ENCODE assay signal across 26 cellular contexts in genomic region chr6:116022841-116023380, GRCh38.
"Had no signal": no experiment of that assay in that cellular context is flagged by ENCODE, and none has a peak within 500 bp of the region (broad histone marks: within the 10 kb centered on the region; RNA-seq: fewer than 3 reads in every experiment).

No MANE protein-coding gene starts in this region.

- H3K4me1 ChIP-seq: testis had no signal

- DNase-seq: activated CD4-positive, alpha-beta T cell treated with anti-CD3 and anti-CD28 coated beads for 48 hours; activated CD4-positive, alpha-beta T cell treated with anti-CD3 and anti-CD28 coated beads, Interleukin-2, amount 50 U/mL, for 48 hours; activated CD8-positive, alpha-beta memory T cell treated with anti-CD3 and anti-CD28 coated beads for 24 hours; activated effector memory CD4-positive, alpha-beta T cell treated with Interleukin-2 at 50 U/mL for 16 hours; activated naive CD4-positive, alpha-beta T cell treated with anti-CD3 and anti-CD28 coated beads, Interleukin-2, amount 50 U/mL, for 16 hours; amygdala; endodermal cell; glutamatergic neuron; left cardiac atrium; naive B cell; nephron progenitor cell; stimulated activated CD4-positive, alpha-beta T cell treated with anti-CD3 and anti-CD28 coated beads, Interleukin-12 subunit alpha, Interleukin-12 subunit beta, amount 100 ng/mL, for 4 hours; stimulated activated CD4-positive, alpha-beta T cell treated with anti-CD3 and anti-CD28 coated beads, Interleukin-4, amount 100 ng/mL, for 1 hour; stimulated activated naive CD8-positive, alpha-beta T cell treated with anti-CD3 and anti-CD28 coated beads, Interleukin-15, Interleukin-2, amounts not matched to agents 100 U/mL and 50 U/mL, for 24 hours; T-helper 17 cell; T1000; testis; transverse colon; WERI-Rb-1 had no signal

- H3K27ac ChIP-seq: esophagus muscularis mucosa, neutrophil, skin epidermis, testis, transverse colon, WERI-Rb-1 had no signal

- H3K9me3 ChIP-seq: esophagus muscularis mucosa, neutrophil, testis, transverse colon had no signal

- H3K27me3 ChIP-seq: esophagus muscularis mucosa, testis, transverse colon had no signal

- FAIRE-seq: frontal cortex, islet of Langerhans had no signal

- H3K36me3 ChIP-seq: esophagus muscularis mucosa, neutrophil, transverse colon, WERI-Rb-1 had no signal

- ATAC-seq: activated CD4-positive, CD25-positive, alpha-beta regulatory T cell treated with anti-CD3 and anti-CD28 coated beads, Interleukin-2, amount 50 U/mL, for 24 hours; left cardiac atrium; sciatic nerve; stimulated activated naive CD8-positive, alpha-beta T cell treated with anti-CD3 and anti-CD28 coated beads, Interleukin-15, Interleukin-2, amounts not matched to agents 100 U/mL and 50 U/mL, for 24 hours; T-helper 17 cell had no signal

- H3K4me3 ChIP-seq: esophagus muscularis mucosa, skin epidermis, testis, transverse colon had no signal
